Comparison of ENCODE assay signal across 9 cellular contexts in genomic region chr14:68089146-68089715, GRCh38.
DNase-seq lines count a peak whose midpoint lies in the region; ATAC-seq and FAIRE-seq lines count a peak whose summit lies in the region.
"Had no signal": no experiment of that assay in that cellular context is flagged by ENCODE, and none has a peak within 500 bp of the region (broad histone marks: within the 10 kb centered on the region; RNA-seq: fewer than 3 reads in every experiment).

No MANE protein-coding gene starts in this region.

- no peaks in the 10 kb centered on the region for H3K9me3 Mint-ChIP-seq in activated naive CD8-positive, alpha-beta T cell treated with anti-CD3 and anti-CD28 coated beads for 36 hours
- no peaks in the 10 kb centered on the region for H3K9me3 Mint-ChIP-seq in activated naive CD8-positive, alpha-beta T cell treated with anti-CD3 and anti-CD28 coated beads, Interleukin-2, amount 50 U/mL, for 24 hours

- no peak for DNase-seq in activated naive CD8-positive, alpha-beta T cell treated with anti-CD3 and anti-CD28 coated beads for 36 hours
- no peak for DNase-seq in activated naive CD8-positive, alpha-beta T cell treated with anti-CD3 and anti-CD28 coated beads, Interleukin-2, amount 50 U/mL, for 24 hours
- DNase-seq in SHP77 treated with DMSO at 0.1 percent for 48 hours (lab: John Stamatoyannopoulos, UW), result peak; percentile 15
- DNase-seq in islet precursor cell, result peak; percentile 80
- peak; percentile 70 for DNase-seq in urothelium cell line (ENCODE audit: low spot score)
- DNase-seq in amniotic stem cell (lab: John Stamatoyannopoulos, UW), result no peak
- DNase-seq: WERI-Rb-1 had no signal

- peak overlapping the region; percentile 59 for H3K27ac Mint-ChIP-seq in activated naive CD8-positive, alpha-beta T cell treated with anti-CD3 and anti-CD28 coated beads for 36 hours
- no peak overlapping the region for H3K27ac Mint-ChIP-seq in activated naive CD8-positive, alpha-beta T cell treated with anti-CD3 and anti-CD28 coated beads, Interleukin-2, amount 50 U/mL, for 24 hours

- peak; percentile 73 for FAIRE-seq in urothelium cell line (lab: Jason Lieb, UNC)

- H3K4me3 Mint-ChIP-seq in activated naive CD8-positive, alpha-beta T cell treated with anti-CD3 and anti-CD28 coated beads for 36 hours, result no peak overlapping the region
- H3K4me3 Mint-ChIP-seq in activated naive CD8-positive, alpha-beta T cell treated with anti-CD3 and anti-CD28 coated beads, Interleukin-2, amount 50 U/mL, for 24 hours, result no peak overlapping the region

- ATAC-seq in activated naive CD8-positive, alpha-beta T cell treated with anti-CD3 and anti-CD28 coated beads, Interleukin-2, amount 50 U/mL, for 24 hours, result no peak
- ATAC-seq in HG02981 (IDR thresholded peaks at IDR 0.05; ENCODE audit: unreplicated experiment) (no peak), HG03159 (IDR thresholded peaks at IDR 0.05; ENCODE audit: unreplicated experiment) (no peak)

- peaks cover 16% of the 10 kb centered on the region for H3K4me1 Mint-ChIP-seq in activated naive CD8-positive, alpha-beta T cell treated with anti-CD3 and anti-CD28 coated beads for 36 hours
- peaks cover 19% of the 10 kb centered on the region for H3K4me1 Mint-ChIP-seq in activated naive CD8-positive, alpha-beta T cell treated with anti-CD3 and anti-CD28 coated beads, Interleukin-2, amount 50 U/mL, for 24 hours

- no peaks in the 10 kb centered on the region for H3K27me3 Mint-ChIP-seq in activated naive CD8-positive, alpha-beta T cell treated with anti-CD3 and anti-CD28 coated beads for 36 hours
- H3K27me3 Mint-ChIP-seq in activated naive CD8-positive, alpha-beta T cell treated with anti-CD3 and anti-CD28 coated beads, Interleukin-2, amount 50 U/mL, for 24 hours, result no peaks in the 10 kb centered on the region

- H3K36me3 Mint-ChIP-seq in activated naive CD8-positive, alpha-beta T cell treated with anti-CD3 and anti-CD28 coated beads for 36 hours, result peaks cover 13% of the 10 kb centered on the region
- peaks cover 2% of the 10 kb centered on the region for H3K36me3 Mint-ChIP-seq in activated naive CD8-positive, alpha-beta T cell treated with anti-CD3 and anti-CD28 coated beads, Interleukin-2, amount 50 U/mL, for 24 hours (ENCODE audit: low read depth)

Comparison
In these comparisons a context has a peak if more than half of its experiments do, and no peak if none do; other contexts are left out.
1. DNase-seq: peak in SHP77 treated with DMSO at 0.1 percent for 48 hours (single experiment), islet precursor cell (single experiment) and urothelium cell line (single experiment); none in activated naive CD8-positive, alpha-beta T cell treated with anti-CD3 and anti-CD28 coated beads for 36 hours (single experiment), activated naive CD8-positive, alpha-beta T cell treated with anti-CD3 and anti-CD28 coated beads, Interleukin-2, amount 50 U/mL, for 24 hours (single experiment) and amniotic stem cell (single experiment).